ENCODE assay signal across 1 cellular context in the genomic region with DNA sequence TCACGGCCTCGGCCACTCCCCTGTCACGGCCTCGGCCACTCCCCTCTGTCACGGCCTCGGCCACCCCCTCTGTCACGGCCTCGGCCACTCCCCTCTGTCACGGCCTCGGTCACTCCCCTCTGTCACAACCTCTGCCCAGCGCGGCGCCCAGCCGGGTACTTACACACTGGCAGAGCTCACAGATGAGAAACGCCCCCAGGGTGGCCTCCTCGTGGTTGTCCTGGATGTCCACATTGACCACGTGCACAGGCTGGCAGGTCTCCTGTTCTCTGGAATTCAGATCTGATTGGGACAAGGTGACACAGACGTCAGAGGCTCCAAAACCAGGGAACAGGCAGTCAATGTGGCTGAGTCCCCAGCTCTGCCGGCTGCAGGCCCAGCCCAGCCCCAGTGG.
TF ChIP-seq lines count a peak whose summit lies in the region.

No MANE protein-coding gene starts in this region.

TF ChIP-seq in H1, 55 proteins besides CTCF, POLR2A, EP300 and RAD21:
- TF ChIP-seq SP4 (IDR thresholded peaks at IDR 0.05; ENCODE audit: low read length) (no peak), CREB1 (IDR thresholded peaks at IDR 0.05) (no peak), SUZ12 (IDR thresholded peaks at IDR 0.05; ENCODE audit: low read length) (no peak), ATF2 (IDR thresholded peaks at IDR 0.05; ENCODE audit: low read length) (no peak), SIN3A (conservative IDR thresholded peaks at IDR 0.05 in 1 of 2, IDR thresholded peaks at IDR 0.05 in 1 of 2; ENCODE audit: low read depth in 1 of 2, low read length in 2 of 2) (no peak), RFX5 (IDR thresholded peaks at IDR 0.05; ENCODE audit: borderline replicate concordance, low read depth, low read length) (no peak), NANOG (IDR thresholded peaks at IDR 0.05; ENCODE audit: insufficient read depth, low read depth, low read length, poor library complexity, severe bottlenecking) (no peak), EGR1 (IDR thresholded peaks at IDR 0.05; ENCODE audit: borderline replicate concordance, low read depth, low read length) (no peak), CHD1 (IDR thresholded peaks at IDR 0.05; ENCODE audit: low read depth, low read length) (no peak), TCF12 (IDR thresholded peaks at IDR 0.05; ENCODE audit: low read depth, low read length) (no peak), TAF7 (optimal IDR thresholded peaks at IDR 0.05; ENCODE audit: borderline replicate concordance, low read depth, low read length) (no peak), ZNF274 (IDR thresholded peaks at IDR 0.05; ENCODE audit: borderline replicate concordance, extremely low read depth, low read length) (no peak), KDM4A (IDR thresholded peaks at IDR 0.05; ENCODE audit: low read depth, low read length, severe bottlenecking) (no peak), RNF2 (IDR thresholded peaks at IDR 0.05; ENCODE audit: borderline replicate concordance, low read depth, low read length, missing control alignments, poor library complexity, severe bottlenecking) (no peak), BACH1 (IDR thresholded peaks at IDR 0.05; ENCODE audit: low read length) (no peak)
